1 cellular context compared by ENCODE assay signal in genomic region chr6:81911446-81911845, GRCh38.
TF ChIP-seq lines count a peak whose summit lies in the region.

No MANE protein-coding gene starts in this region.

TF ChIP-seq in WTC11, 78 proteins besides CTCF, POLR2A, EP300 and RAD21 (continued from another document):
- TF ChIP-seq NR2C2 (CRISPR knock-in tag; IDR thresholded peaks at IDR 0.05) (no peak), ATF3 (CRISPR knock-in tag; conservative IDR thresholded peaks at IDR 0.05) (no peak), TEAD4 (CRISPR knock-in tag; IDR thresholded peaks at IDR 0.05) (no peak), JUN (CRISPR knock-in tag; IDR thresholded peaks at IDR 0.05) (no peak), ZNF532 (CRISPR knock-in tag; IDR thresholded peaks at IDR 0.05; ENCODE audit: borderline replicate concordance) (no peak), MLX (CRISPR knock-in tag; IDR thresholded peaks at IDR 0.05) (no peak), MYBL2 (CRISPR knock-in tag; IDR thresholded peaks at IDR 0.05) (no peak), TP53 (CRISPR knock-in tag; IDR thresholded peaks at IDR 0.05) (no peak), ELF4 (CRISPR knock-in tag; IDR thresholded peaks at IDR 0.05; ENCODE audit: low read depth) (no peak)
